17 cellular contexts compared by ENCODE assay signal in the genomic region with DNA sequence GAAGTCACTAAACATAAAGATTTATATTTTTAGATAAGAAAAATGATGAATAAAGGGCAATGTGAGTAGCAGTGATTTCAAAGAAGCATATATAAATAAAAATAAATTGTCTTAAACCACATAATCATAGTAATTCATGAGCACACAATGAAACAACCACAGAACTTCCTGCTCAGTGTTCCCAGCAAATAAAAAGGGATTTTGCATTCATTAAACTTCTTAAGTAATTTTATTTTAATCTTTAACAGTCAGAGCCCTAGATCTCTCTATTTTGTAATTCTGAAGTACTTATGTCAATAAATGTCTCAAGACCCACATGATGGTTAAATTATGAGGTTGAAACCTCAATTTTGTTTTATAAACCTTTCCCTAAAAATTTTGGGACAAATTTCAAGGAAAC. TPM values are rescaled to one million over a fixed set of nuclear protein-coding genes. Genes with fewer than 3 reads are reported as not detected.
A peak's percentile ranks its signal among the peaks of the same experiment; 100 is the strongest.
DNase-seq lines count a peak whose midpoint lies in the region; ATAC-seq and TF ChIP-seq lines count a peak whose summit lies in the region.
"Had no signal": no experiment of that assay in that cellular context is flagged by ENCODE, and none has a peak within 500 bp of the region (broad histone marks: within the 10 kb centered on the region; RNA-seq: fewer than 3 reads in every experiment).

No MANE protein-coding gene starts in this region.

- H3K9me3 ChIP-seq in PC-3 (ENCODE audit: low read length), result no peaks in the 10 kb centered on the region
- H3K9me3 ChIP-seq in tibial artery, result no peaks in the 10 kb centered on the region
- H3K9me3 ChIP-seq: BLaER1 treated with 17β-estradiol and CSF1 and Interleukin-3, amounts not matched to agents 10 nM and 100 nM; Caco-2 had no signal

- H3K27ac ChIP-seq in PC-3 (ENCODE audit: low read length) (no peak overlapping the region), tibial artery (no peak overlapping the region)
- H3K27ac ChIP-seq: BLaER1 treated with 17β-estradiol and CSF1 and Interleukin-3, amounts not matched to agents 10 nM and 100 nM; C4-2B had no signal

- TF ChIP-seq CTCF in PC-3 (conservative IDR thresholded peaks at IDR 0.05; ENCODE audit: low read depth, low read length), result no peak
- no peak for TF ChIP-seq CTCF in tibial artery (IDR thresholded peaks at IDR 0.05)

- no peaks in the 10 kb centered on the region for H3K27me3 ChIP-seq in PC-3 (ENCODE audit: low read length)
- H3K27me3 ChIP-seq in tibial artery, result no peaks in the 10 kb centered on the region
- H3K27me3 ChIP-seq: BLaER1 treated with 17β-estradiol and CSF1 and Interleukin-3, amounts not matched to agents 10 nM and 100 nM had no signal

- H3K36me3 ChIP-seq in PC-3 (ENCODE audit: low read depth, low read length) (no peaks in the 10 kb centered on the region), tibial artery (no peaks in the 10 kb centered on the region)
- H3K36me3 ChIP-seq: BLaER1 treated with 17β-estradiol and CSF1 and Interleukin-3, amounts not matched to agents 10 nM and 100 nM had no signal

- H3K4me2 ChIP-seq in PC-3 (ENCODE audit: low read length), result no peak overlapping the region
- H3K4me2 ChIP-seq: BLaER1 treated with 17β-estradiol and CSF1 and Interleukin-3, amounts not matched to agents 10 nM and 100 nM had no signal

- CTCF ChIA-PET in PC-3 (lab: Charles Lee), result no interaction called here

- POLR2A ChIA-PET in PC-3 (lab: Charles Lee; ENCODE audit: unreplicated experiment), result no interaction called here

- no peaks in the 10 kb centered on the region for H3K79me2 ChIP-seq in PC-3 (ENCODE audit: low read length)

- no peaks in the 10 kb centered on the region for H4K20me1 ChIP-seq in PC-3 (ENCODE audit: low read length)
- H4K20me1 ChIP-seq: BLaER1 treated with 17β-estradiol and CSF1 and Interleukin-3, amounts not matched to agents 10 nM and 100 nM had no signal

- no peak overlapping the region for H2AFZ ChIP-seq in PC-3 (ENCODE audit: low read length)

- no peaks in the 10 kb centered on the region for H3K9me2 ChIP-seq in PC-3 (replicated peaks; ENCODE audit: low read length)

- BruUV-seq in PC-3 (replicated peaks; lab: Mats Ljungman, UMichigan), result no TSS peak

- no peak overlapping the region for H3K4me3 ChIP-seq in PC-3 (ENCODE audit: low read length)
- no peak overlapping the region for H3K4me3 ChIP-seq in tibial artery
- H3K4me3 ChIP-seq: BLaER1 treated with 17β-estradiol and CSF1 and Interleukin-3, amounts not matched to agents 10 nM and 100 nM had no signal

- ATAC-seq in PC-3, result peak; percentile 33; the same call in 1 of the 2 replicates
- ATAC-seq: CD8-positive, alpha-beta T cell had no signal

- H3K9ac ChIP-seq in PC-3 (ENCODE audit: low read length), result no peak overlapping the region
- H3K9ac ChIP-seq: BLaER1 treated with 17β-estradiol and CSF1 and Interleukin-3, amounts not matched to agents 10 nM and 100 nM had no signal

- H3K4me1 ChIP-seq in PC-3 (ENCODE audit: insufficient read depth, low read length) (no peaks in the 10 kb centered on the region), tibial artery (no peaks in the 10 kb centered on the region)
- H3K4me1 ChIP-seq: BLaER1 treated with 17β-estradiol and CSF1 and Interleukin-3, amounts not matched to agents 10 nM and 100 nM had no signal

- intact Hi-C loops in PC-3 (cut with micrococcal nuclease), result no loop called here
- intact Hi-C loops in tibial artery (cut with DNase I; ENCODE audit: low total_unique reads), result no loop called here

- H3F3A ChIP-seq in PC-3 (ENCODE audit: low read length, unreplicated experiment), result no peaks in the 10 kb centered on the region

- DNase-seq in HT-29 (ENCODE audit: low spot score) (peak; percentile 25), PC-3 (no peak), renal cortical epithelial cell (ENCODE audit: low read depth) (peak; percentile 62), tibial artery (no peak), LoVo (ENCODE audit: low spot score) (no peak), GM19240 (ENCODE audit: insufficient read length, low spot score) (no peak)
- DNase-seq: 8988T; AML-193; Caco-2; Calu3; CD4-positive, alpha-beta T cell; CD8-positive, alpha-beta T cell; DMS79 treated with DMSO at 0.1 percent for 48 hours; GF-D8 had no signal

RNA-seq across cellular contexts. Expression of gene MMP20, which starts 14.5 kb away (rescaled TPM):
- total RNA-seq in HT-29 (2014; rRNA removed; shearing (Covaris generic)), result not detected in 2 replicates
- not detected in 2 replicates for total RNA-seq in PC-3 (2014; rRNA removed)
- not detected in 2 replicates for total RNA-seq in renal cortical epithelial cell
- total RNA-seq: B cell; Caco-2; Calu3; CD4-positive, alpha-beta T cell; CD8-positive, alpha-beta T cell had no signal

Comparison
In these comparisons a context has a peak if more than half of its experiments do, and no peak if none do; other contexts are left out.
1. DNase-seq: peak in HT-29 (single experiment) and renal cortical epithelial cell (single experiment); none in PC-3 (single experiment), tibial artery (0 of 2), LoVo (single experiment) and GM19240 (single experiment).